1 cellular context compared by ENCODE assay signal in genomic region chr19:55447421-55448174, GRCh38.
TF ChIP-seq lines count a peak whose summit lies in the region.

No MANE protein-coding gene starts in this region.

TF ChIP-seq in SK-N-SH, 30 proteins besides CTCF, POLR2A, EP300 and RAD21:
- TF ChIP-seq MXI1 (IDR thresholded peaks at IDR 0.05; ENCODE audit: low read depth, low read length) (peak; percentile 97), MAX (IDR thresholded peaks at IDR 0.05; ENCODE audit: low read depth) (peak; percentile 60; the same call in 1 of the 2 replicates), TAF1 (IDR thresholded peaks at IDR 0.05; ENCODE audit: borderline replicate concordance, low read depth, low read length) (no peak)
